ENCODE assay signal across 1 cellular context in the genomic region with DNA sequence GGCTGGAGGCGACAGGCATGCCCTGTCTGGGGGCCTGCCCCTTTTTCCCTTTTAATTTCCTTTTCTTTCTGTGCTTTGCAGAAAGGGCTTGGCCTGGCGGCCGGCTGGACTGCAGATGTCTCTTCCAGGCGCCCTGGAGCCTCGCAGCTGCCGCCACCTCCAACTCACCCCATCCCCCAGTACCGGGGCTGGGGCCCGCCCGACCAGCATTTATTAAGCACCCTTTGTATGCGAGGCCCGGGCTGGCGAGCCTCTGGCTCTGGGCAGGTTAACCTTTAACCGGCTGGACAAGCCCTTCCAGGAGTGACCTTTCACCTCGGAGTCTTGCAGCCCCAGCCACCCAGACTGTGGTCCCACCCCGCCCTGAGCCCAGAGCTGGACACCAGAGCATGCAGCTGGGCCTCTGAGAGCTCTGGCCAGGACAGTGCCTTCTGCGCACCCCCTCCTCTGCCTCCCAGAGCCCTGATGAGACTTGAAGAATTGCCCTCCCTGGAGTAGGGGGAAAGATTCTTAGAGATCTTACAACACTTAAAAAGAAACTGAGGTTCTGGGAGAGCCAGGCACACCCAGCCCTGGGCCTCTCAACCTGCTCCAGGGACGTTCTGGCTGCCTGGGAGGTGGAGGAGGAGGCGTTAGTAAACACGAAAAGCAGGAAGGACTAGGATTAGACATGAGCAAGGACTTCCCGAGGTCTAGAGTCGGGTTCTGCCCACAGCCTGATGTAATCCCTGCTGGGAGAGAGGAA.
A peak's percentile ranks its signal among the peaks of the same experiment; 100 is the strongest.
TF ChIP-seq lines count a peak whose summit lies in the region.

No MANE protein-coding gene starts in this region.

TF ChIP-seq in HepG2, 621 proteins besides CTCF, POLR2A, EP300 and RAD21 (continued from another document and continues in another):
- TF ChIP-seq, protein P1, sequence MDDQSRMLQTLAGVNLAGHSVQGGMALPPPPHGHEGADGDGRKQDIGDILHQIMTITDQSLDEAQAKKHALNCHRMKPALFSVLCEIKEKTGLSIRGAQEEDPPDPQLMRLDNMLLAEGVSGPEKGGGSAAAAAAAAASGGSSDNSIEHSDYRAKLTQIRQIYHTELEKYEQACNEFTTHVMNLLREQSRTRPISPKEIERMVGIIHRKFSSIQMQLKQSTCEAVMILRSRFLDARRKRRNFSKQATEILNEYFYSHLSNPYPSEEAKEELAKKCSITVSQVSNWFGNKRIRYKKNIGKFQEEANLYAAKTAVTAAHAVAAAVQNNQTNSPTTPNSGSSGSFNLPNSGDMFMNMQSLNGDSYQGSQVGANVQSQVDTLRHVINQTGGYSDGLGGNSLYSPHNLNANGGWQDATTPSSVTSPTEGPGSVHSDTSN (CRISPR knock-in tag; IDR thresholded peaks at IDR 0.05; ENCODE audit: borderline replicate concordance), result no peak
- no peak for TF ChIP-seq ZSCAN30 (CRISPR knock-in tag; IDR thresholded peaks at IDR 0.05)
- TF ChIP-seq ZSCAN25 (CRISPR knock-in tag; IDR thresholded peaks at IDR 0.05), result 0 out of 2 replicates have a peak, but pooled peaks have one; percentile 20
- TF ChIP-seq ZC3H13 (CRISPR knock-in tag; IDR thresholded peaks at IDR 0.05), result no peak
- TF ChIP-seq, protein P2, sequence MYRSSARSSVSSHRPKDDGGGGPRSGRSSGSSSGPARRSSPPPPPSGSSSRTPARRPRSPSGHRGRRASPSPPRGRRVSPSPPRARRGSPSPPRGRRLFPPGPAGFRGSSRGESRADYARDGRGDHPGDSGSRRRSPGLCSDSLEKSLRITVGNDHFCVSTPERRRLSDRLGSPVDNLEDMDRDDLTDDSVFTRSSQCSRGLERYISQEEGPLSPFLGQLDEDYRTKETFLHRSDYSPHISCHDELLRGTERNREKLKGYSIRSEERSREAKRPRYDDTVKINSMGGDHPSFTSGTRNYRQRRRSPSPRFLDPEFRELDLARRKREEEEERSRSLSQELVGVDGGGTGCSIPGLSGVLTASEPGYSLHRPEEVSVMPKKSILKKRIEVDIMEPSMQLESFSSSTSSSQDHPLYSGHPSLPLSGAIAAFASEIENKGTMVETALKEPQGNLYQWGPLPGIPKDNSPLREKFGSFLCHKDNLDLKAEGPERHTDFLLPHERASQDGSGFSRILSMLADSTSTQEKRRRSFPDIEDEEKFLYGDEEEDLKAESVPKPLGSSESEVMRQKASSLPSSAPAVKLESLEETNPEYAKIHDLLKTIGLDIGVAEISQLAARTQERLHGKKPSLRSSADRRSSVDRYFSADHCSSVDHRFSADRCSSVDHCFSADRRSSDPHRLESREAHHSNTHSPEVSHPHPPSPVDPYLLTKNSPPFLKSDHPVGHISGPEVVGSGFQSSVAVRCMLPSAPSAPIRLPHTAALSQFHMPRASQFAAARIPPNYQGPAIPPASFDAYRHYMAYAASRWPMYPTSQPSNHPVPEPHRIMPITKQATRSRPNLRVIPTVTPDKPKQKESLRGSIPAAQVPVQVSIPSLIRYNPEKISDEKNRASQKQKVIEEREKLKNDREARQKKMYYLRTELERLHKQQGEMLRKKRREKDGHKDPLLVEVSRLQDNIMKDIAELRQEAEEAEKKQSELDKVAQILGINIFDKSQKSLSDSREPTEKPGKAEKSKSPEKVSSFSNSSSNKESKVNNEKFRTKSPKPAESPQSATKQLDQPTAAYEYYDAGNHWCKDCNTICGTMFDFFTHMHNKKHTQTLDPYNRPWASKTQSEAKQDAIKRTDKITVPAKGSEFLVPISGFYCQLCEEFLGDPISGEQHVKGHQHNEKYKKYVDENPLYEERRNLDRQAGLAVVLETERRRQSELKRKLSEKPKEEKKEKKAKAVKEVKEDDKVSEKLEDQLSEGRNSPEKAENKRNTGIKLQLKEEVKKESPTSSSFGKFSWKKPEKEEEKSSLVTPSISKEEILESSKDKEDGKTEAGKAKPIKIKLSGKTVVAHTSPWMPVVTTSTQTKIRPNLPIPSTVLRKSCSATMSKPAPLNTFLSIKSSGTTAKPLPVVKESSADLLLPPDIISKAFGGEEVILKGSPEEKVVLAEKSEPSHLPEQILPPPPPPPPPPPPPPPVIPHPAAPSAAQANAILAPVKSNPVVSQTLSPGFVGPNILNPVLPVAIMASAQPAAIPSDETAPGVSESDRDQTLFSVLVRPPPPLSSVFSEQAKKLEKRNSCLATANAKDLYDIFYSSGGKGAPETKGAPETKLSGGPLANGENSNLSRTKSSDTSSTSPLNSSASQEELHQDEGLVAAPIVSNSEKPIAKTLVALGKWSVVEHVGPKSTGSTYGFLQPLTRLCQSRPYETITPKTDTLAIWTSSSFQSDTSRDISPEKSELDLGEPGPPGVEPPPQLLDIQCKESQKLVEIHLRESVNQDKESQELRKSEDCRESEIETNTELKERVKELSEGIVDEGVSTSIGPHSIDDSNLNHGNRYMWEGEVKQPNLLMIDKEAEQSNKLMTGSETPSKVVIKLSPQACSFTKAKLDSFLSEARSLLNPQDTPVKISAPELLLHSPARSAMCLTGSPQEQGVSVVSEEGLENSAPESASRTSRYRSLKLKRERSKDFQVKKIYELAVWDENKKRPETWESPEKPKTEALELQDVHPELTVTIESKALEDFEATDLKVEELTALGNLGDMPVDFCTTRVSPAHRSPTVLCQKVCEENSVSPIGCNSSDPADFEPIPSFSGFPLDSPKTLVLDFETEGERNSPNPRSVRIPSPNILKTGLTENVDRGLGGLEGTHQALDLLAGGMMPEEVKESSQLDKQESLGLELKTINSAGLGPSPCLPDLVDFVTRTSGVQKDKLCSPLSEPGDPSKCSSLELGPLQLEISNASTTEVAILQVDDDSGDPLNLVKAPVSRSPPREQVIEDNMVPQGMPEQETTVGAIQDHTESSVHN (CRISPR knock-in tag; IDR thresholded peaks at IDR 0.05), result no peak
- TF ChIP-seq KAT2B (IDR thresholded peaks at IDR 0.05; ENCODE audit: borderline replicate concordance, low read depth, low read length), result no peak
- TF ChIP-seq RAD51 (IDR thresholded peaks at IDR 0.05; ENCODE audit: borderline replicate concordance), result no peak
- no peak for TF ChIP-seq CEBPB (IDR thresholded peaks at IDR 0.05; ENCODE audit: borderline replicate concordance, low read depth, low read length)
- TF ChIP-seq HNRNPLL (IDR thresholded peaks at IDR 0.05; ENCODE audit: low read depth, low read length, poor library complexity, severe bottlenecking), result peak; percentile 3
- TF ChIP-seq HMG20B (CRISPR knock-in tag; conservative IDR thresholded peaks at IDR 0.05), result no peak
- TF ChIP-seq, protein P3, sequence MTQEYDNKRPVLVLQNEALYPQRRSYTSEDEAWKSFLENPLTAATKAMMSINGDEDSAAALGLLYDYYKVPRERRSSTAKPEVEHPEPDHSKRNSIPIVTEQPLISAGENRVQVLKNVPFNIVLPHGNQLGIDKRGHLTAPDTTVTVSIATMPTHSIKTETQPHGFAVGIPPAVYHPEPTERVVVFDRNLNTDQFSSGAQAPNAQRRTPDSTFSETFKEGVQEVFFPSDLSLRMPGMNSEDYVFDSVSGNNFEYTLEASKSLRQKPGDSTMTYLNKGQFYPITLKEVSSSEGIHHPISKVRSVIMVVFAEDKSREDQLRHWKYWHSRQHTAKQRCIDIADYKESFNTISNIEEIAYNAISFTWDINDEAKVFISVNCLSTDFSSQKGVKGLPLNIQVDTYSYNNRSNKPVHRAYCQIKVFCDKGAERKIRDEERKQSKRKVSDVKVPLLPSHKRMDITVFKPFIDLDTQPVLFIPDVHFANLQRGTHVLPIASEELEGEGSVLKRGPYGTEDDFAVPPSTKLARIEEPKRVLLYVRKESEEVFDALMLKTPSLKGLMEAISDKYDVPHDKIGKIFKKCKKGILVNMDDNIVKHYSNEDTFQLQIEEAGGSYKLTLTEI (CRISPR knock-in tag; conservative IDR thresholded peaks at IDR 0.05), result no peak
- TF ChIP-seq, protein P4, sequence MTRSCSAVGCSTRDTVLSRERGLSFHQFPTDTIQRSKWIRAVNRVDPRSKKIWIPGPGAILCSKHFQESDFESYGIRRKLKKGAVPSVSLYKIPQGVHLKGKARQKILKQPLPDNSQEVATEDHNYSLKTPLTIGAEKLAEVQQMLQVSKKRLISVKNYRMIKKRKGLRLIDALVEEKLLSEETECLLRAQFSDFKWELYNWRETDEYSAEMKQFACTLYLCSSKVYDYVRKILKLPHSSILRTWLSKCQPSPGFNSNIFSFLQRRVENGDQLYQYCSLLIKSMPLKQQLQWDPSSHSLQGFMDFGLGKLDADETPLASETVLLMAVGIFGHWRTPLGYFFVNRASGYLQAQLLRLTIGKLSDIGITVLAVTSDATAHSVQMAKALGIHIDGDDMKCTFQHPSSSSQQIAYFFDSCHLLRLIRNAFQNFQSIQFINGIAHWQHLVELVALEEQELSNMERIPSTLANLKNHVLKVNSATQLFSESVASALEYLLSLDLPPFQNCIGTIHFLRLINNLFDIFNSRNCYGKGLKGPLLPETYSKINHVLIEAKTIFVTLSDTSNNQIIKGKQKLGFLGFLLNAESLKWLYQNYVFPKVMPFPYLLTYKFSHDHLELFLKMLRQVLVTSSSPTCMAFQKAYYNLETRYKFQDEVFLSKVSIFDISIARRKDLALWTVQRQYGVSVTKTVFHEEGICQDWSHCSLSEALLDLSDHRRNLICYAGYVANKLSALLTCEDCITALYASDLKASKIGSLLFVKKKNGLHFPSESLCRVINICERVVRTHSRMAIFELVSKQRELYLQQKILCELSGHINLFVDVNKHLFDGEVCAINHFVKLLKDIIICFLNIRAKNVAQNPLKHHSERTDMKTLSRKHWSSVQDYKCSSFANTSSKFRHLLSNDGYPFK (CRISPR knock-in tag; IDR thresholded peaks at IDR 0.05; ENCODE audit: borderline replicate concordance), result peak; percentile 34; the same call in 1 of the 2 replicates
- TF ChIP-seq, protein P5, sequence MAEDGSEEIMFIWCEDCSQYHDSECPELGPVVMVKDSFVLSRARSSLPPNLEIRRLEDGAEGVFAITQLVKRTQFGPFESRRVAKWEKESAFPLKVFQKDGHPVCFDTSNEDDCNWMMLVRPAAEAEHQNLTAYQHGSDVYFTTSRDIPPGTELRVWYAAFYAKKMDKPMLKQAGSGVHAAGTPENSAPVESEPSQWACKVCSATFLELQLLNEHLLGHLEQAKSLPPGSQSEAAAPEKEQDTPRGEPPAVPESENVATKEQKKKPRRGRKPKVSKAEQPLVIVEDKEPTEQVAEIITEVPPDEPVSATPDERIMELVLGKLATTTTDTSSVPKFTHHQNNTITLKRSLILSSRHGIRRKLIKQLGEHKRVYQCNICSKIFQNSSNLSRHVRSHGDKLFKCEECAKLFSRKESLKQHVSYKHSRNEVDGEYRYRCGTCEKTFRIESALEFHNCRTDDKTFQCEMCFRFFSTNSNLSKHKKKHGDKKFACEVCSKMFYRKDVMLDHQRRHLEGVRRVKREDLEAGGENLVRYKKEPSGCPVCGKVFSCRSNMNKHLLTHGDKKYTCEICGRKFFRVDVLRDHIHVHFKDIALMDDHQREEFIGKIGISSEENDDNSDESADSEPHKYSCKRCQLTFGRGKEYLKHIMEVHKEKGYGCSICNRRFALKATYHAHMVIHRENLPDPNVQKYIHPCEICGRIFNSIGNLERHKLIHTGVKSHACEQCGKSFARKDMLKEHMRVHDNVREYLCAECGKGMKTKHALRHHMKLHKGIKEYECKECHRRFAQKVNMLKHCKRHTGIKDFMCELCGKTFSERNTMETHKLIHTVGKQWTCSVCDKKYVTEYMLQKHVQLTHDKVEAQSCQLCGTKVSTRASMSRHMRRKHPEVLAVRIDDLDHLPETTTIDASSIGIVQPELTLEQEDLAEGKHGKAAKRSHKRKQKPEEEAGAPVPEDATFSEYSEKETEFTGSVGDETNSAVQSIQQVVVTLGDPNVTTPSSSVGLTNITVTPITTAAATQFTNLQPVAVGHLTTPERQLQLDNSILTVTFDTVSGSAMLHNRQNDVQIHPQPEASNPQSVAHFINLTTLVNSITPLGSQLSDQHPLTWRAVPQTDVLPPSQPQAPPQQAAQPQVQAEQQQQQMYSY (CRISPR knock-in tag; IDR thresholded peaks at IDR 0.05), result 0 out of 2 replicates have a peak, but pooled peaks have one; percentile 79
- peak; percentile 58; the same call in 1 of the 2 replicates for TF ChIP-seq ZNF652 (CRISPR knock-in tag; IDR thresholded peaks at IDR 0.05; ENCODE audit: borderline replicate concordance, low read depth)
- TF ChIP-seq, protein P6, sequence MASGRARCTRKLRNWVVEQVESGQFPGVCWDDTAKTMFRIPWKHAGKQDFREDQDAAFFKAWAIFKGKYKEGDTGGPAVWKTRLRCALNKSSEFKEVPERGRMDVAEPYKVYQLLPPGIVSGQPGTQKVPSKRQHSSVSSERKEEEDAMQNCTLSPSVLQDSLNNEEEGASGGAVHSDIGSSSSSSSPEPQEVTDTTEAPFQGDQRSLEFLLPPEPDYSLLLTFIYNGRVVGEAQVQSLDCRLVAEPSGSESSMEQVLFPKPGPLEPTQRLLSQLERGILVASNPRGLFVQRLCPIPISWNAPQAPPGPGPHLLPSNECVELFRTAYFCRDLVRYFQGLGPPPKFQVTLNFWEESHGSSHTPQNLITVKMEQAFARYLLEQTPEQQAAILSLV (CRISPR knock-in tag; IDR thresholded peaks at IDR 0.05; ENCODE audit: borderline replicate concordance), result no peak
- TF ChIP-seq RFXANK (CRISPR knock-in tag; IDR thresholded peaks at IDR 0.05), result no peak
- TF ChIP-seq ZNF264 (CRISPR knock-in tag; IDR thresholded peaks at IDR 0.05), result 0 out of 2 replicates have a peak, but pooled peaks have one; percentile 35
- TF ChIP-seq ZNF460 (CRISPR knock-in tag; IDR thresholded peaks at IDR 0.05; ENCODE audit: borderline replicate concordance), result no peak; the same call in 1 of the 2 replicates
- TF ChIP-seq, protein P7, sequence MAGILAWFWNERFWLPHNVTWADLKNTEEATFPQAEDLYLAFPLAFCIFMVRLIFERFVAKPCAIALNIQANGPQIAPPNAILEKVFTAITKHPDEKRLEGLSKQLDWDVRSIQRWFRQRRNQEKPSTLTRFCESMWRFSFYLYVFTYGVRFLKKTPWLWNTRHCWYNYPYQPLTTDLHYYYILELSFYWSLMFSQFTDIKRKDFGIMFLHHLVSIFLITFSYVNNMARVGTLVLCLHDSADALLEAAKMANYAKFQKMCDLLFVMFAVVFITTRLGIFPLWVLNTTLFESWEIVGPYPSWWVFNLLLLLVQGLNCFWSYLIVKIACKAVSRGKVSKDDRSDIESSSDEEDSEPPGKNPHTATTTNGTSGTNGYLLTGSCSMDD (CRISPR knock-in tag; IDR thresholded peaks at IDR 0.05), result no peak
- TF ChIP-seq, protein P8, sequence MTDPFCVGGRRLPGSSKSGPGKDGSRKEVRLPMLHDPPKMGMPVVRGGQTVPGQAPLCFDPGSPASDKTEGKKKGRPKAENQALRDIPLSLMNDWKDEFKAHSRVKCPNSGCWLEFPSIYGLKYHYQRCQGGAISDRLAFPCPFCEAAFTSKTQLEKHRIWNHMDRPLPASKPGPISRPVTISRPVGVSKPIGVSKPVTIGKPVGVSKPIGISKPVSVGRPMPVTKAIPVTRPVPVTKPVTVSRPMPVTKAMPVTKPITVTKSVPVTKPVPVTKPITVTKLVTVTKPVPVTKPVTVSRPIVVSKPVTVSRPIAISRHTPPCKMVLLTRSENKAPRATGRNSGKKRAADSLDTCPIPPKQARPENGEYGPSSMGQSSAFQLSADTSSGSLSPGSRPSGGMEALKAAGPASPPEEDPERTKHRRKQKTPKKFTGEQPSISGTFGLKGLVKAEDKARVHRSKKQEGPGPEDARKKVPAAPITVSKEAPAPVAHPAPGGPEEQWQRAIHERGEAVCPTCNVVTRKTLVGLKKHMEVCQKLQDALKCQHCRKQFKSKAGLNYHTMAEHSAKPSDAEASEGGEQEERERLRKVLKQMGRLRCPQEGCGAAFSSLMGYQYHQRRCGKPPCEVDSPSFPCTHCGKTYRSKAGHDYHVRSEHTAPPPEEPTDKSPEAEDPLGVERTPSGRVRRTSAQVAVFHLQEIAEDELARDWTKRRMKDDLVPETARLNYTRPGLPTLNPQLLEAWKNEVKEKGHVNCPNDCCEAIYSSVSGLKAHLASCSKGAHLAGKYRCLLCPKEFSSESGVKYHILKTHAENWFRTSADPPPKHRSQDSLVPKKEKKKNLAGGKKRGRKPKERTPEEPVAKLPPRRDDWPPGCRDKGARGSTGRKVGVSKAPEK (CRISPR knock-in tag; IDR thresholded peaks at IDR 0.05; ENCODE audit: borderline replicate concordance), result no peak
- TF ChIP-seq ZNF451 (CRISPR knock-in tag; IDR thresholded peaks at IDR 0.05), result no peak
